In genomic region chr5:177131352-177131710, GRCh38 we compare ENCODE assay signal across 13 cellular contexts. TPM values are rescaled to one million over a fixed set of nuclear protein-coding genes. Genes with fewer than 3 reads are reported as not detected.
DNase-seq lines count a peak whose midpoint lies in the region; ATAC-seq and TF ChIP-seq lines count a peak whose summit lies in the region.
"Had no signal": no experiment of that assay in that cellular context is flagged by ENCODE, and none has a peak within 500 bp of the region (broad histone marks: within the 10 kb centered on the region; RNA-seq: fewer than 3 reads in every experiment).

No MANE protein-coding gene starts in this region.

- CTCF ChIA-PET in CD4-positive, alpha-beta memory T cell (lab: Charles Lee; ENCODE audit: partially characterized antibody): interaction anchor here (9.8 kb wide), 1 partner anchor 19 kb away, joined by 80 read pairs; no protein-coding TSS in a partner anchor
- CTCF ChIA-PET in IMR-90 (lab: Yijun Ruan, JAX): no interaction called here

- H2BK20ac ChIP-seq in IMR-90 (ENCODE audit: low read depth, low read length): no peak overlapping the region; the same call in 1 of the 2 replicates

- TF ChIP-seq POLR2A in IMR-90 (IDR thresholded peaks at IDR 0.05; ENCODE audit: low read depth, low read length): no peak

- peak overlapping the region; percentile 19; the same call in 1 of the 3 replicates for H2BK15ac ChIP-seq in IMR-90 (ENCODE audit: low read depth, low read length)

- dilution Hi-C loops in IMR-90 (cut with HindIII; ENCODE audit: low sequenced_read_pairs, unreplicated experiment): no loop called here

- no peaks in the 10 kb centered on the region for H3K9me3 ChIP-seq in CD4-positive, alpha-beta memory T cell (ENCODE audit: control insufficient read depth in 1 of 2, low read length in 2 of 2)
- no peaks in the 10 kb centered on the region for H3K9me3 ChIP-seq in IMR-90 (ENCODE audit: control insufficient read depth, insufficient read depth, low read length)
- H3K9me3 ChIP-seq: BLaER1 treated with 17β-estradiol and CSF1 and Interleukin-3, amounts not matched to agents 10 nM and 100 nM had no signal

- H3K18ac ChIP-seq in IMR-90 (ENCODE audit: low read depth, low read length): no peak overlapping the region

- POLR2A ChIA-PET in CD4-positive, alpha-beta memory T cell (lab: Charles Lee; ENCODE audit: partially characterized antibody): interaction anchor here (1.1 to 7.0 kb wide), 2 partner anchors 16 to 181 kb away, joined by 3 to 68 read pairs; no protein-coding TSS in a partner anchor
- POLR2A ChIA-PET in IMR-90 (lab: Charles Lee; ENCODE audit: unreplicated experiment): no interaction called here

- no peaks in the 10 kb centered on the region for H3K9me3 Mint-ChIP-seq in CD4-positive, alpha-beta memory T cell
- H3K9me3 Mint-ChIP-seq in chondrocyte (ENCODE audit: low read depth): no peaks in the 10 kb centered on the region
- H3K9me3 Mint-ChIP-seq in natural killer cell treated with Interleukin-12 subunit alpha and Interleukin-12 subunit beta and Interleukin-15 and Interleukin-18, amount 100 ng/mL, for 72 hours: no peaks in the 10 kb centered on the region

- no peak for ATAC-seq in IMR-90 (ENCODE audit: low read depth)
- no peak for ATAC-seq in natural killer cell treated with Interleukin-12 subunit alpha and Interleukin-12 subunit beta and Interleukin-15 and Interleukin-18, amount 100 ng/mL, for 72 hours
- ATAC-seq: left lobe of liver had no signal

- H4K5ac ChIP-seq in IMR-90 (ENCODE audit: low read depth, low read length): no peak overlapping the region

- H3K4me1 Mint-ChIP-seq in CD4-positive, alpha-beta memory T cell: peaks cover 35 to 60% (median 46%) of the 10 kb centered on the region in 4 donors
- peaks cover 35% of the 10 kb centered on the region for H3K4me1 Mint-ChIP-seq in chondrocyte (ENCODE audit: low read depth)
- H3K4me1 Mint-ChIP-seq in natural killer cell treated with Interleukin-12 subunit alpha and Interleukin-12 subunit beta and Interleukin-15 and Interleukin-18, amount 100 ng/mL, for 72 hours (ENCODE audit: low read depth in 2 of 2): peaks cover 34 to 41% of the 10 kb centered on the region in 2 donors

- peak overlapping the region; percentile 58; the same call in 1 of the 2 replicates for H2AK5ac ChIP-seq in IMR-90 (ENCODE audit: low read depth, low read length)

- DNase-seq in CD4-positive, alpha-beta memory T cell: no peak
- no peak for DNase-seq in IMR-90
- peak; percentile 58 for DNase-seq in chondrocyte (ENCODE audit: low spot score)
- no peak for DNase-seq in natural killer cell treated with Interleukin-12 subunit alpha and Interleukin-12 subunit beta and Interleukin-15 and Interleukin-18, amount 100 ng/mL, for 72 hours (ENCODE audit: low spot score)
- no peak for DNase-seq in kidney glomerular epithelial cell (lab: John Stamatoyannopoulos, UW)
- no peak for DNase-seq in epidermal melanocyte (ENCODE audit: insufficient read length, low spot score)
- no peak for DNase-seq in putamen (ENCODE audit: low spot score)
- no peak for DNase-seq in NCI-H1930 (lab: John Stamatoyannopoulos, UW)
- DNase-seq: stimulated activated CD4-positive, alpha-beta T cell treated with anti-CD3 and anti-CD28 coated beads, Interleukin-2, amount 100 ng/mL, for 24 hours had no signal

- no peak overlapping the region for H3K4me2 ChIP-seq in IMR-90 (ENCODE audit: low read depth, low read length)
- H3K4me2 ChIP-seq: BLaER1 treated with 17β-estradiol and CSF1 and Interleukin-3, amounts not matched to agents 10 nM and 100 nM had no signal

- H3K4me3 Mint-ChIP-seq in CD4-positive, alpha-beta memory T cell: peak overlapping the region in 7 of 8 donors; percentile 3 to 84 (median 57)
- no peak overlapping the region for H3K4me3 Mint-ChIP-seq in chondrocyte (ENCODE audit: unreplicated experiment)
- peak overlapping the region; percentile 68 for H3K4me3 Mint-ChIP-seq in natural killer cell treated with Interleukin-12 subunit alpha and Interleukin-12 subunit beta and Interleukin-15 and Interleukin-18, amount 100 ng/mL, for 72 hours

- no peak overlapping the region for H3K56ac ChIP-seq in IMR-90 (ENCODE audit: extremely low read depth, insufficient read depth, low read length)

- TF ChIP-seq RAD21 in IMR-90 (IDR thresholded peaks at IDR 0.05; ENCODE audit: low read length): no peak

- peaks cover 27% of the 10 kb centered on the region for H3K9me1 ChIP-seq in IMR-90 (ENCODE audit: insufficient read depth, low read length)

- H2BK5ac ChIP-seq in IMR-90 (ENCODE audit: low read depth, low read length, poor library complexity, severe bottlenecking): no peak overlapping the region

- no peak overlapping the region for H3K4me3 ChIP-seq in CD4-positive, alpha-beta memory T cell (ENCODE audit: low read length in 2 of 2)
- H3K4me3 ChIP-seq in IMR-90 (ENCODE audit: insufficient read depth, low read depth, low read length): no peak overlapping the region
- H3K4me3 ChIP-seq: BLaER1 treated with 17β-estradiol and CSF1 and Interleukin-3, amounts not matched to agents 10 nM and 100 nM had no signal

- peak overlapping the region; percentile 82 for H2AFZ ChIP-seq in IMR-90 (replicated peaks; ENCODE audit: low read length, poor library complexity)
- H2AFZ ChIP-seq: parathyroid adenoma had no signal

- H3K9ac ChIP-seq in IMR-90 (ENCODE audit: low read depth, low read length): no peak overlapping the region
- H3K9ac ChIP-seq: BLaER1 treated with 17β-estradiol and CSF1 and Interleukin-3, amounts not matched to agents 10 nM and 100 nM; parathyroid adenoma had no signal

- no peak overlapping the region for H2BK120ac ChIP-seq in IMR-90 (ENCODE audit: low read depth, low read length)

- in situ Hi-C loops in IMR-90 (cut with MboI; ENCODE audit: low sequenced_read_pairs): no loop called here

- H3K36me3 ChIP-seq in CD4-positive, alpha-beta memory T cell (ENCODE audit: insufficient read depth, low read length): no peaks in the 10 kb centered on the region
- peaks cover 8% of the 10 kb centered on the region for H3K36me3 ChIP-seq in IMR-90 (ENCODE audit: control insufficient read depth, insufficient read depth, low read length)

- no CpG with 5 or more reads among the region's 6 CpGs for WGBS in IMR-90 (ENCODE audit: extremely low coverage in 2 of 2, insufficient read length in 1 of 2), 2 experiments

- H3K4ac ChIP-seq in IMR-90 (ENCODE audit: low read depth, low read length): peak overlapping the region; percentile 12; the same call in 1 of the 2 replicates

- H3K27ac Mint-ChIP-seq in CD4-positive, alpha-beta memory T cell: peak overlapping the region; percentile 62 to 91 (median 77)
- H3K27ac Mint-ChIP-seq in chondrocyte (ENCODE audit: unreplicated experiment): no peak overlapping the region
- peak overlapping the region; percentile 85 to 88 for H3K27ac Mint-ChIP-seq in natural killer cell treated with Interleukin-12 subunit alpha and Interleukin-12 subunit beta and Interleukin-15 and Interleukin-18, amount 100 ng/mL, for 72 hours

- H3K14ac ChIP-seq in IMR-90 (replicated peaks; ENCODE audit: low read depth, low read length): no peak overlapping the region; the same call in 1 of the 2 replicates

- H4K8ac ChIP-seq in IMR-90 (ENCODE audit: low read depth in 2 of 2, low read length in 2 of 2): no peak overlapping the region; a peak in 1 of 4 replicates

- no peak overlapping the region for H3K27ac ChIP-seq in CD4-positive, alpha-beta memory T cell (ENCODE audit: low read depth, low read length)
- no peak overlapping the region for H3K27ac ChIP-seq in IMR-90 (ENCODE audit: insufficient read depth, low read length)
- H3K27ac ChIP-seq: BLaER1 treated with 17β-estradiol and CSF1 and Interleukin-3, amounts not matched to agents 10 nM and 100 nM; parathyroid adenoma; VCaP had no signal

- H3K27me3 Mint-ChIP-seq in CD4-positive, alpha-beta memory T cell: no peaks in the 10 kb centered on the region
- H3K27me3 Mint-ChIP-seq in chondrocyte (ENCODE audit: low read depth): no peaks in the 10 kb centered on the region
- no peaks in the 10 kb centered on the region for H3K27me3 Mint-ChIP-seq in natural killer cell treated with Interleukin-12 subunit alpha and Interleukin-12 subunit beta and Interleukin-15 and Interleukin-18, amount 100 ng/mL, for 72 hours

- peaks cover 5 to 23% of the 10 kb centered on the region in 2 donors for H3K36me3 Mint-ChIP-seq in CD4-positive, alpha-beta memory T cell
- H3K36me3 Mint-ChIP-seq in chondrocyte (ENCODE audit: low read depth): peaks cover 8% of the 10 kb centered on the region
- peaks cover 7% of the 10 kb centered on the region for H3K36me3 Mint-ChIP-seq in natural killer cell treated with Interleukin-12 subunit alpha and Interleukin-12 subunit beta and Interleukin-15 and Interleukin-18, amount 100 ng/mL, for 72 hours

- H4K20me1 ChIP-seq in IMR-90 (ENCODE audit: insufficient read depth, low read length): no peaks in the 10 kb centered on the region
- H4K20me1 ChIP-seq: BLaER1 treated with 17β-estradiol and CSF1 and Interleukin-3, amounts not matched to agents 10 nM and 100 nM had no signal

- BruUV-seq in IMR-90 (replicated peaks; lab: Mats Ljungman, UMichigan): no TSS peak

- intact Hi-C loops in CD4-positive, alpha-beta memory T cell (cut with micrococcal nuclease): loop anchor here (5.0 kb wide), 2 partner anchors 171 to 326 kb away; partner anchors contain the start of genes PRELID1 and RAB24
- intact Hi-C loops in IMR-90 (cut with micrococcal nuclease): no loop called here

- H2AK9ac ChIP-seq in IMR-90 (replicated peaks; ENCODE audit: low read depth, low read length, poor library complexity): no peak overlapping the region

- H3K23ac ChIP-seq in IMR-90 (ENCODE audit: low read depth, low read length): no peak overlapping the region

- no peak for TF ChIP-seq CTCF in IMR-90 (conservative IDR thresholded peaks at IDR 0.05; ENCODE audit: low read depth, low read length)
- TF ChIP-seq CTCF in chondrocyte (IDR thresholded peaks at IDR 0.05): no peak

- H3K27me3 ChIP-seq in CD4-positive, alpha-beta memory T cell (ENCODE audit: insufficient read depth, low read length): no peaks in the 10 kb centered on the region
- no peaks in the 10 kb centered on the region for H3K27me3 ChIP-seq in IMR-90 (ENCODE audit: control insufficient read depth, insufficient read depth, low read length)
- H3K27me3 ChIP-seq: BLaER1 treated with 17β-estradiol and CSF1 and Interleukin-3, amounts not matched to agents 10 nM and 100 nM had no signal

- peaks cover 47% of the 10 kb centered on the region for H3K4me1 ChIP-seq in CD4-positive, alpha-beta memory T cell (ENCODE audit: insufficient read depth, low read length)
- peaks cover 20% of the 10 kb centered on the region for H3K4me1 ChIP-seq in IMR-90 (ENCODE audit: control insufficient read depth, insufficient read depth, low read length)

- H3K79me1 ChIP-seq in IMR-90 (ENCODE audit: low read depth in 1 of 2, low read length in 2 of 2): peaks cover 15 to 16% of the 10 kb centered on the region in 2 experiments

- no peak overlapping the region for H4K91ac ChIP-seq in IMR-90 (ENCODE audit: insufficient read depth, low read depth, low read length)

RNA-seq across cellular contexts. Expression of gene NSD1, which starts 2.2 kb away (rescaled TPM):
- total RNA-seq in CD4-positive, alpha-beta memory T cell: 100 to 1,000 TPM; 116 to 122 TPM
- 10 to 100 TPM; 14.3 to 64.2 TPM for polyA plus RNA-seq in CD4-positive, alpha-beta memory T cell
- total RNA-seq in IMR-90 (2012; rRNA removed): 31.0 and 34.2 TPM in 2 replicates
- polyA plus RNA-seq in IMR-90 (2012; rRNA removed): 7.7 and 8.1 TPM in 2 replicates
- 2.4 and 3.2 TPM in 2 replicates for polyA plus RNA-seq in IMR-90 (2012; cell fraction: cytosol; rRNA removed)
- 5.7 and 14.9 TPM in 2 replicates for polyA plus RNA-seq in IMR-90 (2012; cell fraction: nucleus; rRNA removed; ENCODE audit: low replicate concordance)
- 64.0 to 77.0 TPM (median 67.3 TPM) in 3 replicates for total RNA-seq in chondrocyte
- 100 to 1,000 TPM in 1 of 2 donors, 10 to 100 TPM in 1; 96.8 to 166 TPM for total RNA-seq in natural killer cell treated with Interleukin-12 subunit alpha and Interleukin-12 subunit beta and Interleukin-15 and Interleukin-18, amount 100 ng/mL, for 72 hours

RNA-seq across cellular contexts. Expression of gene FGFR4, which starts 44.6 kb away (rescaled TPM):
- 1 to 10 TPM; 2.2 to 3.0 TPM for total RNA-seq in CD4-positive, alpha-beta memory T cell
- polyA plus RNA-seq in CD4-positive, alpha-beta memory T cell: not detected
- total RNA-seq in IMR-90 (2012; rRNA removed) (0.90 and 1.7 TPM in 2 replicates), chondrocyte (0.27 to 1.9 TPM (median 1.1 TPM) in 3 replicates)
- 2.4 TPM in 2 replicates for polyA plus RNA-seq in IMR-90 (2012; rRNA removed)
- 2.5 TPM in 2 replicates for polyA plus RNA-seq in IMR-90 (2012; cell fraction: cytosol; rRNA removed)
- 5.8 and 8.5 TPM in 2 replicates for polyA plus RNA-seq in IMR-90 (2012; cell fraction: nucleus; rRNA removed; ENCODE audit: low replicate concordance)
- 1 to 10 TPM; 1.9 to 2.0 TPM for total RNA-seq in natural killer cell treated with Interleukin-12 subunit alpha and Interleukin-12 subunit beta and Interleukin-15 and Interleukin-18, amount 100 ng/mL, for 72 hours
